1 cellular context compared by ENCODE assay signal in the genomic region with DNA sequence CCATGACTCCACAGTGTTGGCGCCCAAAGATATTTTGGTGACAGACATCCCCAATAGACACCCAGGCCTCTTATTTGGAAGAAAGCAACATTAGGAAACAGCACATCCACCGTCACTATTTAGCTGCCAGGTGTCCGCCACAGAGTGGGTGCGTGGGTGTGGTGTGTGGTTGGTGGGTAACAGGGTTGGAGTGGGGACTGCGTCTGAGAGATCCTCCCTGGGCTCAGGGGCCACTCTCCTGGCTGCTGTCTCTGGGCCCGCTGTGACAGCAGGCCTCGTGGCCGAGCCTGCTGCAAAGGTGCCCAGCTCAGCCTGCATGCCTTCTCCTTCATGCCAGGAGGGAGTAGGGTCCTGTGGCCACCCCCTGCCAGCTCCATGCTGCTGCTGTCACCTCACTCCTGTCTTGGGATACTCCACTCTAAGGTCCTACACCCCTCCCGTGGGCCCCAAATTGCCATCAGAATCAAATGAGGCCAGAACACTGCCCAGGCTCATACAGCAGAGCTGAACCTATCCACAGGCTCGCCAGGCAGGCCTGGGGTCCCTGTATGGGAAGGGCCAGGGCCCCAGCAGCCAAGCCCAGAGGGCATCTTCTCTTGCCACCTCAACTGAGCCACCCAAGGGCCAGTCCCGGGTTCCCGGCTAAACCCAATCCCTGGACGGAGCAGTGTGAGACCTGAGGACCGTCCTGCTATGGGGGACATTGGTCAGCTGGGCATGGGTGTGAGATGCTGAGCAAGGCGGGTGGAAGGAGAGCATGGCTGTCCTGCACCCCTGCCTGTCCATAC.
TF ChIP-seq lines count a peak whose summit lies in the region.

No MANE protein-coding gene starts in this region.

TF ChIP-seq in H1, 55 proteins besides CTCF, POLR2A, EP300 and RAD21:
- TF ChIP-seq RBBP5 (IDR thresholded peaks at IDR 0.05; ENCODE audit: borderline replicate concordance, low read depth, low read length): no peak
- no peak for TF ChIP-seq TEAD4 (IDR thresholded peaks at IDR 0.05; ENCODE audit: low read depth, low read length)
- no peak for TF ChIP-seq ATF3 (IDR thresholded peaks at IDR 0.05; ENCODE audit: insufficient read depth, low read depth, low read length)
- TF ChIP-seq BCL11A (IDR thresholded peaks at IDR 0.05; ENCODE audit: low read depth in 2 of 2, low read length in 2 of 2): no peak
- no peak for TF ChIP-seq JUND (IDR thresholded peaks at IDR 0.05; ENCODE audit: low read length)
- no peak for TF ChIP-seq TAF7 (optimal IDR thresholded peaks at IDR 0.05; ENCODE audit: borderline replicate concordance, low read depth, low read length)
- TF ChIP-seq RFX5 (IDR thresholded peaks at IDR 0.05; ENCODE audit: borderline replicate concordance, low read depth, low read length): no peak
- TF ChIP-seq YY1 (IDR thresholded peaks at IDR 0.05; ENCODE audit: low read depth, low read length): no peak
- TF ChIP-seq KDM1A (IDR thresholded peaks at IDR 0.05; ENCODE audit: borderline replicate concordance, low read length): no peak
- no peak for TF ChIP-seq POU5F1 (IDR thresholded peaks at IDR 0.05; ENCODE audit: low read depth, low read length)
- TF ChIP-seq GABPA (IDR thresholded peaks at IDR 0.05; ENCODE audit: borderline replicate concordance, insufficient read depth, low read length): no peak
- TF ChIP-seq JUN (IDR thresholded peaks at IDR 0.05; ENCODE audit: low read depth, low read length): no peak
- no peak for TF ChIP-seq SP2 (IDR thresholded peaks at IDR 0.05; ENCODE audit: low read length)
